In the genomic region with DNA sequence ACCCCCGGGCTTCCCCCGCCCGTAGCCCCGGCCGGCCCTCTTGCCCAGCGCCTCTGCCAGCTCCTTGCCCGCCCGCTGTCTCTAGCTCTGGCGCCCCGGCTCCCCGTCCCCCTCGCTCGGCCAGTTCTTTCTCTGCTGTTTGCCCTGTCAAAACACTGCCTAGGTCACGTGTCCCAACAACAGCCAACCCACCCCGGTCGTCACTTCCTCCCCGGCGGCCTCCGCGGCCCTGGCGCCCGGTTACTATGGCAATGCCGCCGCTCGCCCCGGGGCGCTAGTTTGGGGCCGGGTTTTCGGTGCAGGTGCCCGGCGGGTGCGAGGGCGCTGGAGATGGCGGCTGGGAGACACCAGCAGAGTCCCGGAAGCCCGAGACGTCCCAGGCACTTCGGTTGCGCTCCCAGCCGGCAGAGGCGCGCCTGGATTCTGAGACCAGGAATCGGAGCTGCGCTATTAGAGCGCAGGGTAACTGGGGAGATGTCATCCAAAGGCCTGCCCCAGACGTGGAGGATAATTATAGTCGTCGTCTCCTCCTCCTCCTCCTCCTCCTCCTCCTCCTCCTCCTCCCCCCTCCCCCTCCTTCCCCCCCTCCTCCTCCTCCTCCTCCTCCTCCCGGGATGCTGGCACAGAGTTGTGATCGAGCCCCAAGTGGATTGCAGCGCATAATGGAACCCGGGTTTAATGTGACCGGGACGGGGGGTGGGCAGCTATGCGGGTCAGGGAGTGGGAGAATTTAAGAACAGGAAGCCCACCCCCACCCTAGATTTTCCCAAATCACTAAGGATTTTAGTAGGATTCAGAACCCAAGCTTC, we compare ENCODE assay signal across 8 cellular contexts. TPM values are rescaled to one million over a fixed set of nuclear protein-coding genes. Genes with fewer than 3 reads are reported as not detected.
DNase-seq lines count a peak whose midpoint lies in the region; ATAC-seq and TF ChIP-seq lines count a peak whose summit lies in the region.

A gene with protein sequence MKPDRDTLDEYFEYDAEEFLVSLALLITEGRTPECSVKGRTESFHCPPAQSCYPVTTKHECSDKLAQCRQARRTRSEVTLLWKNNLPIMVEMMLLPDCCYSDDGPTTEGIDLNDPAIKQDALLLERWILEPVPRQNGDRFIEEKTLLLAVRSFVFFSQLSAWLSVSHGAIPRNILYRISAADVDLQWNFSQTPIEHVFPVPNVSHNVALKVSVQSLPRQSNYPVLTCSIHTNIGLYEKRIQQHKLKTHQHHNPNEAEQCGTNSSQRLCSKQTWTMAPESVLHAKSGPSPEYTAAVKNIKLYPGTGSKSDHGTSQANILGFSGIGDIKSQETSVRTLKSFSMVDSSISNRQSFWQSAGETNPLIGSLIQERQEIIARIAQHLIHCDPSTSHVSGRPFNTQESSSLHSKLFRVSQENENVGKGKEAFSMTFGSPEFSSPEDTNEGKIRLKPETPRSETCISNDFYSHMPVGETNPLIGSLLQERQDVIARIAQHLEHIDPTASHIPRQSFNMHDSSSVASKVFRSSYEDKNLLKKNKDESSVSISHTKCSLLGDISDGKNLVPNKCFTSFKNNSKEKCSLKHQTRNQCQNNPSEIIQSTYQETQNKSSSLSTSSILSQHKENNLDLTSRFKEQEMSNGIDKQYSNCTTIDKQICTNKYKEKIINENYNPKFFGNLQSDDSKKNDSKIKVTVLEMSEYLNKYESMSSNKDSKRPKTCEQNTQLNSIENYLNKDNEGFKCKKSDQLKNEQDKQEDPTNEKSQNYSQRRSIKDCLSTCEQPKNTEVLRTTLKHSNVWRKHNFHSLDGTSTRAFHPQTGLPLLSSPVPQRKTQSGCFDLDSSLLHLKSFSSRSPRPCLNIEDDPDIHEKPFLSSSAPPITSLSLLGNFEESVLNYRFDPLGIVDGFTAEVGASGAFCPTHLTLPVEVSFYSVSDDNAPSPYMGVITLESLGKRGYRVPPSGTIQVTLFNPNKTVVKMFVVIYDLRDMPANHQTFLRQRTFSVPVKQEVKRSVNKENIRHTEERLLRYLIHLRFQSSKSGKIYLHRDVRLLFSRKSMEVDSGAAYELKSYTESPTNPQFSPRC (minus strand): TSS at position 157 of the 809 bp plus-strand sequence. CDS start 1,367 bp downstream, outside the sequence.

- no peaks in the 10 kb centered on the region for H3K36me3 ChIP-seq in GM06990 (ENCODE audit: control insufficient read depth, insufficient read depth, low read length)

- H3K27me3 Mint-ChIP-seq in HFFc6 (ENCODE audit: insufficient read depth), result peaks cover 5% of the 10 kb centered on the region

- peaks cover 15% of the 10 kb centered on the region for H3K36me3 Mint-ChIP-seq in HFFc6 (ENCODE audit: low read depth)
- peaks cover 19 to 24% of the 10 kb centered on the region in 2 donors for H3K36me3 Mint-ChIP-seq in activated naive CD4-positive, alpha-beta T cell treated with anti-CD3 and anti-CD28 coated beads, Interleukin-2, amount 50 U/mL, for 72 hours

- DNase-seq in GM06990 (ENCODE audit: extremely low read depth, insufficient read length) (peak; percentile 90), HFFc6 (peak; percentile 91), NCI-H1048 (lab: John Stamatoyannopoulos, UW) (peak; percentile 74), SKM-1 (lab: John Stamatoyannopoulos, UW; ENCODE audit: unreplicated experiment) (peak; percentile 78), glomerular endothelial cell (ENCODE audit: extremely low read depth, low read depth, low spot score) (peak; percentile 39), omental fat pad (ENCODE audit: low spot score) (peak; percentile 68)
- DNase-seq in activated naive CD4-positive, alpha-beta T cell treated with anti-CD3 and anti-CD28 coated beads, Interleukin-2, amount 50 U/mL, for 72 hours (ENCODE audit: low spot score in 2 of 2), result peak; percentile 87 to 91

- H3K4me1 Mint-ChIP-seq in HFFc6 (ENCODE audit: low read depth), result peaks cover 38% of the 10 kb centered on the region

- peak within 1 kb of the TSS; percentile 99 for H3K27ac Mint-ChIP-seq in HFFc6
- H3K27ac Mint-ChIP-seq in activated naive CD4-positive, alpha-beta T cell treated with anti-CD3 and anti-CD28 coated beads, Interleukin-2, amount 50 U/mL, for 72 hours, result peak within 1 kb of the TSS; percentile 97 to 98

- H3K4me3 Mint-ChIP-seq in HFFc6, result peak within 1 kb of the TSS; percentile 100

- peak within 1 kb of the TSS; percentile 87 for H3K27ac ChIP-seq in temporal lobe (ENCODE audit: low read depth, low read length)

- no peaks in the 10 kb centered on the region for H3K9me3 Mint-ChIP-seq in HFFc6
- no peaks in the 10 kb centered on the region for H3K9me3 Mint-ChIP-seq in activated naive CD4-positive, alpha-beta T cell treated with anti-CD3 and anti-CD28 coated beads, Interleukin-2, amount 50 U/mL, for 72 hours

- H3K27me3 ChIP-seq in GM06990 (replicated peaks; ENCODE audit: control insufficient read depth, insufficient read depth, low read length), result no peaks in the 10 kb centered on the region

- TF ChIP-seq CTCF in GM06990 (IDR thresholded peaks at IDR 0.05; ENCODE audit: insufficient read depth, low read length, poor library complexity, severe bottlenecking) (peak; percentile 2), HFFc6 (IDR thresholded peaks at IDR 0.05) (no peak; the same call in 1 of the 2 replicates), omental fat pad (IDR thresholded peaks at IDR 0.05) (no peak)

- H3K4me3 ChIP-seq in GM06990 (replicated peaks; ENCODE audit: low read depth, low read length), result peak within 1 kb of the TSS; percentile 99

- ATAC-seq in activated naive CD4-positive, alpha-beta T cell treated with anti-CD3 and anti-CD28 coated beads, Interleukin-2, amount 50 U/mL, for 72 hours, result peak; percentile 92 to 93
- peak; percentile 93 for ATAC-seq in omental fat pad (ENCODE audit: low FRiP score)

RNA-seq across cellular contexts. Expression of the gene that starts here (rescaled TPM):
- total RNA-seq in HFFc6 (2021; fragmentation: NEBNext Ultra II Directional; extraction: Animal tissue kit (Norgen Biotek cat#: 25700)), result 10 to 100 TPM; 17.3 to 28.2 (median 22.0) TPM
- total RNA-seq in activated naive CD4-positive, alpha-beta T cell treated with anti-CD3 and anti-CD28 coated beads, Interleukin-2, amount 50 U/mL, for 72 hours, result 10 to 100 TPM; 26.3 to 36.5 TPM
- 14.4 and 36.0 TPM in 2 replicates for total RNA-seq in glomerular endothelial cell
- 100 to 1,000 TPM in 1 of 4 donors, 10 to 100 TPM in 3; 43.4 to 123 (median 72.2) TPM for total RNA-seq in omental fat pad
- total RNA-seq in temporal lobe, result 52.6 TPM

Comparison
In these comparisons a context has a peak if more than half of its experiments do, and no peak if none do; other contexts are left out.
1. Peak in every context shown above with its lines: DNase-seq, ATAC-seq, H3K4me3 ChIP-seq and H3K27ac ChIP-seq.
2. DNase-seq: peak in every context shown above with its lines; median percentile 91 in HFFc6; 90 in GM06990; 89 in activated naive CD4-positive, alpha-beta T cell treated with anti-CD3 and anti-CD28 coated beads, Interleukin-2, amount 50 U/mL, for 72 hours; 78 in SKM-1; 74 in NCI-H1048; 68 in omental fat pad; 39 in glomerular endothelial cell.